Comparison of ENCODE assay signal across 8 cellular contexts in the genomic region with DNA sequence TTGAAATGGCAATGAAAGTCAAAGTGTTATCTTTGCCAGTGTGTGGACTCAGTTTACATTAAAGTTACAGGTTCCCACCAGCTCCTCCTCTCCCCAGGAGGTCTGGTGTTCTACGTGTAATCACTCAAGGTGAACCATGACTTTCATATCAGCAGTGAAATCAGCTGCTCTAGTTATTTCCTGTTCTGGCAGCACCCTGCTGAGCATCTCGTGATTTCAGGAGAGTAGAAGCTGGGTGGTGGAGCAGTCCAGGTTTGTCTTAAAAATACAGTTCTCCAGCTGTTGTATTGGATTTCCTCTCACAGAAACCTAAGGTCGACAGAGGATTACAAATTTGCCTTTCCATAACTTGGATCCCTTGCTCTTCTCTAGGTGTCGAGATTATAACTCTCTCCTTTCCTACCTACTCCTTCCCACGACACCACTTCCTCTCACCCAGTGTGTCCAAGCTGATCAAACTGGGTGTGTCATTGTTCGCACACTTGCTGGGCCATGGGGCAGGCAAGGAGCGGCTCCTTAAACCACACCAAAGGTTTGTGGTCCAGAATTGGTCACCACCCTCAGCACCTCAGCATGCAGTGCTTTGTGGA. TPM values are rescaled to one million over a fixed set of nuclear protein-coding genes. Genes with fewer than 3 reads are reported as not detected.
A peak's percentile ranks its signal among the peaks of the same experiment; 100 is the strongest.
DNase-seq lines count a peak whose midpoint lies in the region; ATAC-seq, FAIRE-seq and TF ChIP-seq lines count a peak whose summit lies in the region.

No MANE protein-coding gene starts in this region.

- H3K4me2 ChIP-seq in OCI-LY1 (ENCODE audit: low read length) (peak overlapping the region; percentile 46), HepG2 (ENCODE audit: low read depth, low read length) (no peak overlapping the region)

- H3K79me2 ChIP-seq in OCI-LY1 (ENCODE audit: insufficient read depth, low read length) (no peaks in the 10 kb centered on the region), HepG2 (ENCODE audit: insufficient read depth, low read length) (no peaks in the 10 kb centered on the region)

- H4K20me1 ChIP-seq in OCI-LY1 (ENCODE audit: insufficient read depth, low read length) (no peaks in the 10 kb centered on the region), HepG2 (ENCODE audit: insufficient read depth, low read length) (no peaks in the 10 kb centered on the region)

- H3K27ac ChIP-seq in OCI-LY1 (ENCODE audit: low read depth, low read length, poor library complexity, severe bottlenecking) (peak overlapping the region; percentile 87), left lung (no peak overlapping the region), HepG2 (ENCODE audit: extremely low read length, insufficient read depth, low read length) (no peak overlapping the region)

- TF ChIP-seq CTCF in OCI-LY1 (IDR thresholded peaks at IDR 0.05; ENCODE audit: low read length) (no peak), left lung (IDR thresholded peaks at IDR 0.05) (no peak), nephron progenitor cell (IDR thresholded peaks at IDR 0.05) (no peak), HepG2 (CRISPR knock-in tag; IDR thresholded peaks at IDR 0.05) (no peak)

- 20% methylated on average over 7 of the region's 7 CpGs for WGBS in HepG2 (ENCODE audit: low lambda C conversion rate)

- no peak for TF ChIP-seq POLR2A in HepG2 (IDR thresholded peaks at IDR 0.05; ENCODE audit: insufficient read depth in 1 of 2, low read depth in 2 of 2, low read length in 2 of 2)

- H2AFZ ChIP-seq in OCI-LY1 (ENCODE audit: low read length) (peak overlapping the region; percentile 65; the same call in 1 of the 2 replicates), HepG2 (ENCODE audit: low read length) (no peak overlapping the region)

- no peak overlapping the region for H3K4me3 Mint-ChIP-seq in nephron progenitor cell

- in situ Hi-C loops in HepG2 (cut with HindIII; ENCODE audit: extremely low pct_ligation_motif_present, low pct_unique_long_range_greater_than_20kb): no loop called here

- H3K27ac Mint-ChIP-seq in nephron progenitor cell: no peak overlapping the region

- DNase-seq in left lung (no peak), nephron progenitor cell (no peak), NOMO-1 treated with dmso at 0.1 percent for 144 hours (lab: John Stamatoyannopoulos, UW; ENCODE audit: unreplicated experiment) (no peak), HepG2 (ENCODE audit: low spot score) (no peak), HPDE6-E6E7 (ENCODE audit: extremely low spot score) (no peak)

- H3K9me2 ChIP-seq in OCI-LY1 (ENCODE audit: low read depth, low read length): no peaks in the 10 kb centered on the region

- BruUV-seq in HepG2 (replicated peaks; lab: Mats Ljungman, UMichigan): no TSS peak

- H3K27me3 ChIP-seq in OCI-LY1 (ENCODE audit: insufficient read depth, low read length) (no peaks in the 10 kb centered on the region), left lung (no peaks in the 10 kb centered on the region), HepG2 (ENCODE audit: control insufficient read depth in 1 of 2, insufficient read depth in 2 of 2, low read length in 2 of 2) (peaks cover 0 to 6% of the 10 kb centered on the region in 2 experiments; a peak in 1 of 5 replicates)

- no peaks in the 10 kb centered on the region for H3K9me3 Mint-ChIP-seq in nephron progenitor cell

- no peak for TF ChIP-seq EP300 in HepG2 (IDR thresholded peaks at IDR 0.05; ENCODE audit: low read depth in 2 of 2, low read length in 2 of 2)
- TF ChIP-seq EP300 in HepG2 (CRISPR knock-in tag; IDR thresholded peaks at IDR 0.05; ENCODE audit: borderline replicate concordance): no peak

- no peaks in the 10 kb centered on the region for H3K36me3 Mint-ChIP-seq in nephron progenitor cell (ENCODE audit: low read depth)

- H3K4me3 ChIP-seq in OCI-LY1 (ENCODE audit: low read depth, low read length, poor library complexity, severe bottlenecking) (peak overlapping the region; percentile 11), left lung (no peak overlapping the region), HepG2 (replicated peaks in 1 of 3; ENCODE audit: insufficient read depth in 1 of 3, low read depth in 2 of 3, low read length in 3 of 3) (no peak overlapping the region)

- TF ChIP-seq RAD21 in HepG2 (CRISPR knock-in tag; IDR thresholded peaks at IDR 0.05): no peak

- H3F3A ChIP-seq in OCI-LY1 (ENCODE audit: insufficient read depth, low read length): no peaks in the 10 kb centered on the region

- peaks cover 41% of the 10 kb centered on the region for H3K4me1 ChIP-seq in OCI-LY1 (ENCODE audit: insufficient read depth, low read length, severe bottlenecking)
- peaks cover 0 to 16% of the 10 kb centered on the region in 2 donors for H3K4me1 ChIP-seq in left lung
- no peaks in the 10 kb centered on the region for H3K4me1 ChIP-seq in HepG2 (ENCODE audit: insufficient read depth, low read length)

- H3K36me3 ChIP-seq in OCI-LY1 (ENCODE audit: insufficient read depth, low read length) (no peaks in the 10 kb centered on the region), left lung (no peaks in the 10 kb centered on the region), HepG2 (replicated peaks in 1 of 2; ENCODE audit: control insufficient read depth in 1 of 2, insufficient read depth in 2 of 2, low read length in 2 of 2) (no peaks in the 10 kb centered on the region)

- no peaks in the 10 kb centered on the region for H3K9me3 ChIP-seq in OCI-LY1 (ENCODE audit: low read length)
- H3K9me3 ChIP-seq in left lung: no peaks in the 10 kb centered on the region
- no peaks in the 10 kb centered on the region for H3K9me3 ChIP-seq in HepG2 (ENCODE audit: low read length)

- CTCF ChIA-PET in HepG2 (lab: Yijun Ruan, JAX; ENCODE audit: low intra/inter-chr PET ratio, low total read pairs): no interaction called here

- H3K9ac ChIP-seq in OCI-LY1 (ENCODE audit: low read length): peak overlapping the region; percentile 58
- H3K9ac ChIP-seq in HepG2 (ENCODE audit: insufficient read depth, low read depth, low read length): no peak overlapping the region

- FAIRE-seq in HepG2 (lab: Jason Lieb, UNC): no peak

- no peaks in the 10 kb centered on the region for H3K4me1 Mint-ChIP-seq in nephron progenitor cell

- ATAC-seq in GM18867 (IDR thresholded peaks at IDR 0.05; ENCODE audit: unreplicated experiment) (peak; percentile 66), HG02610 (IDR thresholded peaks at IDR 0.05; ENCODE audit: unreplicated experiment) (peak; percentile 42), left lung (peak; percentile 43), HepG2 (no peak)

- POLR2A ChIA-PET in HepG2 (lab: Yijun Ruan, JAX): no interaction called here

- intact Hi-C loops in left lung (cut with DNase I) (no loop called here), HepG2 (cut with micrococcal nuclease; ENCODE audit: unreplicated experiment) (no loop called here)

- peaks cover 14% of the 10 kb centered on the region for H3K27me3 Mint-ChIP-seq in nephron progenitor cell (ENCODE audit: low read depth, poor library complexity)

TF ChIP-seq in HepG2, 621 proteins besides CTCF, POLR2A, EP300 and RAD21 (continues in another document):
- TF ChIP-seq, protein P1, sequence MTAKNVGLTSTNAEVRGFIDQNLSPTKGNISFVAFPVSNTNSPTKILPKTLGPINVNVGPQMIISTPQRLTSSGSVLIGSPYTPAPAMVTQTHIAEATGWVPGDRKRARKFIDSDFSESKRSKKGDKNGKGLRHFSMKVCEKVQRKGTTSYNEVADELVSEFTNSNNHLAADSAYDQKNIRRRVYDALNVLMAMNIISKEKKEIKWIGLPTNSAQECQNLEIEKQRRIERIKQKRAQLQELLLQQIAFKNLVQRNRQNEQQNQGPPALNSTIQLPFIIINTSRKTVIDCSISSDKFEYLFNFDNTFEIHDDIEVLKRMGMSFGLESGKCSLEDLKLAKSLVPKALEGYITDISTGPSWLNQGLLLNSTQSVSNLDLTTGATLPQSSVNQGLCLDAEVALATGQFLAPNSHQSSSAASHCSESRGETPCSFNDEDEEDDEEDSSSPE (CRISPR knock-in tag; IDR thresholded peaks at IDR 0.05): no peak
- TF ChIP-seq TBP (CRISPR knock-in tag; IDR thresholded peaks at IDR 0.05): no peak
- TF ChIP-seq, protein P2, sequence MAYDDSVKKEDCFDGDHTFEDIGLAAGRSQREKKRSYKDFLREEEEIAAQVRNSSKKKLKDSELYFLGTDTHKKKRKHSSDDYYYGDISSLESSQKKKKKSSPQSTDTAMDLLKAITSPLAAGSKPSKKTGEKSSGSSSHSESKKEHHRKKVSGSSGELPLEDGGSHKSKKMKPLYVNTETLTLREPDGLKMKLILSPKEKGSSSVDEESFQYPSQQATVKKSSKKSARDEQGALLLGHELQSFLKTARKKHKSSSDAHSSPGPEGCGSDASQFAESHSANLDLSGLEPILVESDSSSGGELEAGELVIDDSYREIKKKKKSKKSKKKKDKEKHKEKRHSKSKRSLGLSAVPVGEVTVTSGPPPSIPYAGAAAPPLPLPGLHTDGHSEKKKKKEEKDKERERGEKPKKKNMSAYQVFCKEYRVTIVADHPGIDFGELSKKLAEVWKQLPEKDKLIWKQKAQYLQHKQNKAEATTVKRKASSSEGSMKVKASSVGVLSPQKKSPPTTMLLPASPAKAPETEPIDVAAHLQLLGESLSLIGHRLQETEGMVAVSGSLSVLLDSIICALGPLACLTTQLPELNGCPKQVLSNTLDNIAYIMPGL (CRISPR knock-in tag; IDR thresholded peaks at IDR 0.05; ENCODE audit: borderline replicate concordance in 1 of 2, low read depth in 1 of 2): no peak

RNA-seq across cellular contexts. Expression of a gene that starts 13.0 kb away (rescaled TPM):
- total RNA-seq in left lung (10 to 100 TPM; 16.5 to 43.5 TPM), HepG2 (2016; rRNA removed; fragmentation: Illumina TruSeq; extraction: Trizol) (not detected in 2 replicates)
- not detected in 2 replicates for total RNA-seq in HepG2 (2016; cell fraction: cytosol; rRNA removed; fragmentation: Illumina TruSeq; extraction: Trizol; ENCODE audit: low read depth)
- not detected in 2 replicates for total RNA-seq in HepG2 (2016; cell fraction: insoluble cytoplasmic fraction; rRNA removed; fragmentation: Illumina TruSeq; extraction: Trizol)
- not detected in 2 replicates for total RNA-seq in HepG2 (2016; cell fraction: membrane; rRNA removed; fragmentation: Illumina TruSeq; extraction: Trizol)
- not detected in 2 replicates for total RNA-seq in HepG2 (2016; cell fraction: nucleus; rRNA removed; fragmentation: Illumina TruSeq; extraction: Trizol)
- not detected in 2 replicates for polyA plus RNA-seq in HepG2 (2011; rRNA removed)
- not detected in 2 replicates for polyA plus RNA-seq in HepG2 (2011; cell fraction: cytosol; rRNA removed)
- not detected in 2 replicates for polyA plus RNA-seq in HepG2 (2011; cell fraction: nucleus; rRNA removed)
- not detected in 2 replicates for polyA plus RNA-seq in HepG2 (2012)
- polyA plus RNA-seq in HepG2 (2016; cell fraction: cytosol; fragmentation: Illumina TruSeq; extraction: Trizol; ENCODE audit: low read depth): not detected in 2 replicates
- not detected in 2 replicates for polyA plus RNA-seq in HepG2 (2016; cell fraction: insoluble cytoplasmic fraction; fragmentation: Illumina TruSeq; extraction: Trizol; ENCODE audit: low read depth)
- polyA plus RNA-seq in HepG2 (2016; cell fraction: membrane; fragmentation: Illumina TruSeq; extraction: Trizol; ENCODE audit: low read depth): not detected in 2 replicates
- not detected in 2 replicates for polyA plus RNA-seq in HepG2 (2016; cell fraction: nucleus; fragmentation: Illumina TruSeq; extraction: Trizol; ENCODE audit: insufficient read depth, low read depth)
- polyA minus RNA-seq in HepG2 (2011; rRNA and poly(A)+ RNA removed; ENCODE audit: low replicate concordance): 1.2 TPM in 1 of 2 replicates, not detected in the other
- polyA minus RNA-seq in HepG2 (2011; cell fraction: cytosol; rRNA and poly(A)+ RNA removed): not detected in 2 replicates
- polyA minus RNA-seq in HepG2 (2011; cell fraction: nucleus; rRNA and poly(A)+ RNA removed): not detected in 2 replicates

Comparison
In these comparisons a context has a peak if more than half of its experiments do, and no peak if none do; other contexts are left out.
1. RNA of a gene that starts 13.0 kb away (total RNA-seq): 16.5 to 43.5 TPM in left lung; not detected in HepG2; every median in the first group is over 10 times any median in the second.